1 cellular context compared by ENCODE assay signal in genomic region chr1:236853916-236854601, GRCh38.
TF ChIP-seq lines count a peak whose summit lies in the region.

No MANE protein-coding gene starts in this region.

TF ChIP-seq in GM12878, 131 proteins besides CTCF, POLR2A, EP300 and RAD21:
- TF ChIP-seq SPI1 (IDR thresholded peaks at IDR 0.05; ENCODE audit: borderline replicate concordance, insufficient read depth, low read depth, low read length): peak; percentile 5; the same call in 1 of the 2 replicates
- no peak for TF ChIP-seq SREBF2 (IDR thresholded peaks at IDR 0.05; ENCODE audit: low read length)
